ENCODE assay signal across 23 cellular contexts in the genomic region with DNA sequence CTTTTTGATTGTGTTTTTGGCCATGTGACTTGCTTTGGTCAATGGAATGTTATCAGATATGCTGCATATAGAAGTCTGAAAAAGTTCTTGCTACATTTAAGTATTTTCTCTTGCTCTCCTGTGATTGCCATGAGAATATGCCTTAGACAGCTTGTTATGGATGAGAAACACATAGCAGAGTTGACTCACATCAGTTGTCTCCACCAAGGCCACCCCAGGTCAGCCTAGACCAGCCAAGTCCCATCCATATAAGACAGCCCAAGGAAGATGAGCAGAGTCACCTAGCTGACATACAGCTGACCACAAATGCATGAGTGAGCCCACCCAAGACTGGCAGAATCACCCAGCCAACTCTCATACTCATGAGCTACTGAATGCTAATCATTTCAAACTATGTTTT.
A peak's percentile ranks its signal among the peaks of the same experiment; 100 is the strongest.
DNase-seq lines count a peak whose midpoint lies in the region; ATAC-seq, FAIRE-seq and TF ChIP-seq lines count a peak whose summit lies in the region.
"Had no signal": no experiment of that assay in that cellular context is flagged by ENCODE, and none has a peak within 500 bp of the region (broad histone marks: within the 10 kb centered on the region; RNA-seq: fewer than 3 reads in every experiment).

No MANE protein-coding gene starts in this region.

- H3K27me3 ChIP-seq in mesenchymal stem cell (ENCODE audit: control insufficient read depth in 1 of 2, insufficient read depth in 1 of 2, low read length in 2 of 2) = no peaks in the 10 kb centered on the region

- H3K4me3 ChIP-seq in choroid plexus epithelial cell (ENCODE audit: low read depth, low read length) (no peak overlapping the region), mesenchymal stem cell (ENCODE audit: insufficient read depth in 1 of 2, low read depth in 1 of 2, low read length in 2 of 2) (no peak overlapping the region)

- no peak for ATAC-seq in GM18517 (IDR thresholded peaks at IDR 0.05; ENCODE audit: unreplicated experiment)
- no peak for ATAC-seq in GM21529 (IDR thresholded peaks at IDR 0.05; ENCODE audit: unreplicated experiment)
- ATAC-seq: CD8-positive, alpha-beta T cell had no signal

- no peak overlapping the region for H3K4ac ChIP-seq in mesenchymal stem cell (ENCODE audit: low read depth in 1 of 2, low read length in 2 of 2)

- H3K18ac ChIP-seq in mesenchymal stem cell (ENCODE audit: low read depth in 1 of 2, low read length in 2 of 2) = peak overlapping the region in 1 of 2 experiments; percentile 57

- H2BK120ac ChIP-seq in mesenchymal stem cell (ENCODE audit: low read depth, low read length) = no peak overlapping the region

- H2BK5ac ChIP-seq in mesenchymal stem cell (ENCODE audit: low read depth, low read length, poor library complexity, severe bottlenecking) = no peak overlapping the region

- peak overlapping the region; percentile 8 to 28 for H2BK12ac ChIP-seq in mesenchymal stem cell (ENCODE audit: low read length in 2 of 2)

- H3K79me1 ChIP-seq in mesenchymal stem cell (replicated peaks; ENCODE audit: low read length, poor library complexity, severe bottlenecking) = peaks cover 3% of the 10 kb centered on the region

- no peak overlapping the region for H3K23ac ChIP-seq in mesenchymal stem cell (ENCODE audit: low read length in 2 of 2)

- H3K4me2 ChIP-seq in mesenchymal stem cell (ENCODE audit: low read length, poor library complexity, severe bottlenecking) = no peak overlapping the region
- H3K4me2 ChIP-seq: KMS-11 had no signal

- H3K9ac ChIP-seq in mesenchymal stem cell (ENCODE audit: low read length) = no peak overlapping the region
- H3K9ac ChIP-seq: KMS-11 had no signal

- TF ChIP-seq CTCF in choroid plexus epithelial cell (conservative IDR thresholded peaks at IDR 0.05; ENCODE audit: low read depth, low read length) = no peak

- H2AK5ac ChIP-seq in mesenchymal stem cell (ENCODE audit: low read length, severe bottlenecking) = no peak overlapping the region

- H4K91ac ChIP-seq in mesenchymal stem cell (ENCODE audit: low read length) = no peak overlapping the region

- H2AFZ ChIP-seq in mesenchymal stem cell (ENCODE audit: low read depth, low read length) = no peak overlapping the region

- no peak overlapping the region for H3K27ac ChIP-seq in mesenchymal stem cell (ENCODE audit: low read length, poor library complexity, severe bottlenecking)
- H3K27ac ChIP-seq: C4-2B, KMS-11, RWPE1 had no signal

- H3K36me3 ChIP-seq in mesenchymal stem cell (ENCODE audit: control insufficient read depth in 1 of 2, insufficient read depth in 2 of 2, low read depth in 1 of 2, low read length in 2 of 2) = no peaks in the 10 kb centered on the region

- DNase-seq in HTR-8/SVneo (ENCODE audit: insufficient read length, low spot score) (no peak), choroid plexus epithelial cell (ENCODE audit: low read depth) (peak; percentile 6), mesenchymal stem cell (peak; percentile 45), HuH-7 (ENCODE audit: low spot score) (no peak)
- DNase-seq in activated naive CD4-positive, alpha-beta T cell treated with Interleukin-2 at 50 U/mL for 16 hours = no peak
- DNase-seq: Caco-2; CD8-positive, alpha-beta T cell; GF-D8; IMR-90; MM.1S; NCI-H2029 treated with DMSO at 0.1 percent for 48 hours; NCI-H446 treated with DMSO at 0.1 percent for 48 hours; NCI-H526; NCI-H82; NK-92 treated with Interleukin-12 subunit alpha and Interleukin-12 subunit beta, amount 100 ng/mL, for 24 hours; SHP77 had no signal

- FAIRE-seq in HTR-8/SVneo (lab: Jason Lieb, UNC) = peak; percentile 36
- FAIRE-seq: GM12891, H54 had no signal

- H3K9me3 ChIP-seq in mesenchymal stem cell (ENCODE audit: control insufficient read depth, low read length) = no peaks in the 10 kb centered on the region
- H3K9me3 ChIP-seq: Caco-2 had no signal

- H3K14ac ChIP-seq in mesenchymal stem cell (ENCODE audit: low read length in 2 of 2) = peak overlapping the region in 1 of 2 experiments; percentile 97

- peak overlapping the region; percentile 73 for H4K8ac ChIP-seq in mesenchymal stem cell (ENCODE audit: low read length)

- no peaks in the 10 kb centered on the region for H3K4me1 ChIP-seq in mesenchymal stem cell (ENCODE audit: control insufficient read depth, insufficient read depth, low read depth, low read length)
- H3K4me1 ChIP-seq: Caco-2 had no signal

- H2BK15ac ChIP-seq in mesenchymal stem cell (ENCODE audit: low read depth, poor library complexity, severe bottlenecking) = no peak overlapping the region

Comparison
In these comparisons a context has a peak if more than half of its experiments do, and no peak if none do; other contexts are left out.
1. DNase-seq: peak in choroid plexus epithelial cell (single experiment) and mesenchymal stem cell (single experiment); none in HTR-8/SVneo (single experiment), HuH-7 (single experiment) and activated naive CD4-positive, alpha-beta T cell treated with Interleukin-2 at 50 U/mL for 16 hours (single experiment).